15 cellular contexts compared by ENCODE assay signal in the genomic region with DNA sequence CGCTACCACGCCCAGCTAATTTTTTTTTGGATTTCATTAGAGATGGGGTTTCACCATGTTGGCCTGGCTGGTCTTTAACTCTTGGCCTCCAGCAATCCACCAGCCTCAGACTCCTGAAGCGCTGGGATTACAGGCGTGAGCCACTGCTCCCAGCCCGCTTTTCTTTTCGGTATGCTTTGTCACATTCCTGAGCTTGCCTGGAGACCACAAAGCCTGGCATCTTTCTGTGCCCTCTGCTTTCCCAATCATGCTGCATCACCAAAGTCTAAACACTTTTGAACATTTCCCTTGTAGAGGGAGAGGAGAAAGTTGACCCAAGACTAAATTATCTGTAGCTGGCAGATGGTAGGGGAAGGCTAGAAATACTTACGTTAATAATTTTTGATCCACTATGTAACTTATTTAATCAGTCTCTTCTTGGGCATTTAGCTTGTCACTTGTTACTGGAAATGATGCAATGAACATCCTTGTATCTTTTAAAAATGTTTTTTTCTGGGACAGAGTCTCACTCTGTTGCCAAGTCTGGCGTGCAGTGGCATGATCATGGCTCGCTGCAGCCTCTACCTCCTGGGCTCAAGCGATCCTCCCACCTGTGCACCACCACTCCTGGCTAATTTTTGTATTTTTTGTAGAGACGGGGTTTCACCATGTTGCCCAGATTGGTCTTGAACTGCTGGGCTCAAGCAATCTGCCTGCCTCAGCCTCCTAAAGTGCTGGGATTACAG. TPM values are rescaled to one million over a fixed set of nuclear protein-coding genes. Genes with fewer than 3 reads are reported as not detected.
DNase-seq lines count a peak whose midpoint lies in the region; FAIRE-seq and TF ChIP-seq lines count a peak whose summit lies in the region.
"Had no signal": no experiment of that assay in that cellular context is flagged by ENCODE, and none has a peak within 500 bp of the region (broad histone marks: within the 10 kb centered on the region; RNA-seq: fewer than 3 reads in every experiment).

No MANE protein-coding gene starts in this region.

- H3K27ac ChIP-seq in keratinocyte (ENCODE audit: control insufficient read depth, insufficient read depth, low read length): no peak overlapping the region
- H3K27ac ChIP-seq: ascending aorta, sigmoid colon had no signal

- TF ChIP-seq CTCF in cardiac fibroblast (IDR thresholded peaks at IDR 0.05; ENCODE audit: low read depth, low read length) (no peak), keratinocyte (optimal IDR thresholded peaks at IDR 0.05 in 1 of 3, IDR thresholded peaks at IDR 0.05 in 1 of 3, conservative IDR thresholded peaks at IDR 0.05 in 1 of 3; ENCODE audit: extremely low read depth in 1 of 3, insufficient read depth in 2 of 3, low read length in 3 of 3) (no peak)

- H3K4me2 ChIP-seq in keratinocyte (ENCODE audit: control insufficient read depth, extremely low read depth, insufficient read depth, low read depth, low read length): peak overlapping the region; percentile 37

- H3K9me3 ChIP-seq in keratinocyte (ENCODE audit: control insufficient read depth, low read depth, low read length): no peaks in the 10 kb centered on the region
- H3K9me3 ChIP-seq: ascending aorta, sigmoid colon had no signal

- no peak overlapping the region for H3K9ac ChIP-seq in keratinocyte (ENCODE audit: control insufficient read depth, extremely low read depth, insufficient read depth, low read length)

- no peaks in the 10 kb centered on the region for H4K20me1 ChIP-seq in keratinocyte (ENCODE audit: control insufficient read depth, extremely low read depth, insufficient read depth, low read length)

- DNase-seq in EH (ENCODE audit: low read depth): peak; percentile 71
- DNase-seq in RCC 7860 (ENCODE audit: low spot score): peak; percentile 67
- DNase-seq in cardiac fibroblast (ENCODE audit: low read depth in 2 of 2): peak; percentile 34 to 54
- no peak for DNase-seq in keratinocyte (ENCODE audit: low read depth, low spot score)
- DNase-seq in GM19238 (ENCODE audit: insufficient read length, low spot score): no peak
- DNase-seq in NCI-H1436 treated with DMSO at 0.1 percent for 48 hours (lab: John Stamatoyannopoulos, UW): no peak
- no peak for DNase-seq in stimulated activated CD4-positive, alpha-beta T cell treated with anti-CD3 and anti-CD28 coated beads, Interleukin-2, amount 100 ng/mL, for 24 hours
- DNase-seq in ureter (ENCODE audit: low spot score): no peak
- DNase-seq: activated gamma-delta T cell; cortex of kidney; MV-4-11; NCI-H2029; sigmoid colon; stimulated activated CD4-positive, alpha-beta T cell treated with anti-CD3 and anti-CD28 coated beads, Interleukin-1b, Interleukin-23, amount 100 ng/mL, for 48 hours had no signal

- no peaks in the 10 kb centered on the region for H3K9me1 ChIP-seq in keratinocyte (ENCODE audit: control insufficient read depth, extremely low read depth, insufficient read depth, low read length)

- H3K27me3 ChIP-seq in keratinocyte (ENCODE audit: control insufficient read depth, extremely low read depth, insufficient read depth, low read length): no peaks in the 10 kb centered on the region
- H3K27me3 ChIP-seq: ascending aorta, sigmoid colon had no signal

- dilution Hi-C loops in keratinocyte (cut with MboI; ENCODE audit: extremely low pct_ligation_motif_present, low sequenced_read_pairs): no loop called here

- FAIRE-seq in RCC 7860 (lab: Jason Lieb, UNC): peak; percentile 84
- no peak for FAIRE-seq in keratinocyte (lab: Jason Lieb, UNC)

- H3K4me3 ChIP-seq in cardiac fibroblast (replicated peaks in 1 of 2; ENCODE audit: low read depth in 2 of 2, low read length in 2 of 2): no peak overlapping the region
- no peak overlapping the region for H3K4me3 ChIP-seq in keratinocyte (ENCODE audit: control insufficient read depth in 2 of 3, extremely low read depth in 1 of 3, insufficient read depth in 2 of 3, low read depth in 1 of 3, low read length in 3 of 3)
- H3K4me3 ChIP-seq: ascending aorta, sigmoid colon had no signal

- no peaks in the 10 kb centered on the region for H3K36me3 ChIP-seq in keratinocyte (ENCODE audit: control insufficient read depth in 2 of 2, extremely low read depth in 1 of 2, insufficient read depth in 2 of 2, low read length in 2 of 2)
- H3K36me3 ChIP-seq: ascending aorta, sigmoid colon had no signal

- peaks cover 20% of the 10 kb centered on the region for H3K79me2 ChIP-seq in keratinocyte (ENCODE audit: control insufficient read depth, insufficient read depth, low read length)

- peak overlapping the region; percentile 18 for H2AFZ ChIP-seq in keratinocyte (ENCODE audit: control insufficient read depth, low read length)

- peaks cover 34% of the 10 kb centered on the region for H3K4me1 ChIP-seq in keratinocyte (ENCODE audit: control insufficient read depth, extremely low read depth, insufficient read depth, low read length)

RNA-seq across cellular contexts. Expression of a gene that starts 2.7 kb away (rescaled TPM):
- 43.0 to 57.8 TPM (median 49.9 TPM) in 3 replicates for polyA plus RNA-seq in keratinocyte
- 67.7 TPM for polyA plus RNA-seq in keratinocyte (2011; ENCODE audit: low read depth)
- polyA plus RNA-seq in keratinocyte (2011; cell fraction: cytosol; rRNA removed): 16.7 and 21.3 TPM in 2 replicates
- polyA plus RNA-seq in keratinocyte (2011; cell fraction: nucleus; rRNA removed): 137 and 162 TPM in 2 replicates
- 36.4 and 73.2 TPM in 2 replicates for polyA plus RNA-seq in keratinocyte (2012; ENCODE audit: low replicate concordance)
- 114 to 172 TPM (median 130 TPM) in 3 replicates for polyA minus RNA-seq in keratinocyte
- 45.1 TPM for polyA minus RNA-seq in keratinocyte (2011; cell fraction: cytosol; rRNA and poly(A)+ RNA removed)
- 175 and 222 TPM in 2 replicates for polyA minus RNA-seq in keratinocyte (2011; cell fraction: nucleus; rRNA and poly(A)+ RNA removed)
- total RNA-seq in ureter: 42.0 TPM

Comparison
In these comparisons a context has a peak if more than half of its experiments do, and no peak if none do; other contexts are left out.
1. DNase-seq: peak in EH (single experiment), RCC 7860 (single experiment) and cardiac fibroblast (2 of 2); none in keratinocyte (single experiment), GM19238 (single experiment), NCI-H1436 treated with DMSO at 0.1 percent for 48 hours (single experiment), stimulated activated CD4-positive, alpha-beta T cell treated with anti-CD3 and anti-CD28 coated beads, Interleukin-2, amount 100 ng/mL, for 24 hours (0 of 2) and ureter (single experiment).